Comparison of ENCODE assay signal across 4 cellular contexts in the genomic region with DNA sequence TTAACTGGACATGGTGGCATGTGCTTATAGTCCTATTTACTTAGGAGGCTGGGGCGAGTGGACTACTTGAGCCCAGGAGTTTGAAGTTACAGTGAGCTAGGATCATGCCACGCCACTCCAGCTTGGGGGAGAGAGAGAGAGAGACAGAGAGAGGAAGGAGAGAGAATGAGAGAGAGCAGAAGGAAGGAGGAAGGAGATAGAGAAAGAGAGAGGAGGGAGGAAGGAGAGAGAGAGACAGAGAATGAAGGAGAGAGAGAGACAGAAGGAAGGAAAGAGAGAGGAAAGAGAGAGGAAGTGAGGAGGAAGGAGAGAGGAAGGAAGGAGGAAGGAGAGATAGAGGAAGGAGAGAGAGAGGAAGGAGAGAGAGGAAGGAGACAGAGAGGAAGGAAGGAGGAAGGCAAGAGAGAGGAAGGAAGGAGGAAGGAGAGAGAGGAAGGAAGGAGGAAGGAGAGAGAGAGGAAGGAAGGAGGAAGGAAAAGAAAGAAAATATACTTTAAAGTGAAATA.
"Had no signal": no experiment of that assay in that cellular context is flagged by ENCODE, and none has a peak within 500 bp of the region (broad histone marks: within the 10 kb centered on the region; RNA-seq: fewer than 3 reads in every experiment).

No MANE protein-coding gene starts in this region.

- H3K27ac Mint-ChIP-seq: GM23338 had no signal

- H3K4me1 ChIP-seq: HAP-1 had no signal

- H3K36me3 ChIP-seq: HAP-1 had no signal

- H3K27ac ChIP-seq: KMS-11 had no signal

- H3K9me3 ChIP-seq: HAP-1 had no signal

- H3K4me3 Mint-ChIP-seq: GM23338 had no signal

- DNase-seq: H7 had no signal

- H3K4me3 ChIP-seq: GM23338, HAP-1 had no signal
